Comparison of ENCODE assay signal across 2 cellular contexts in genomic region chr4:136751530-136751929, GRCh38.
TF ChIP-seq lines count a peak whose summit lies in the region.

No MANE protein-coding gene starts in this region.

TF ChIP-seq in H1, 55 proteins besides CTCF, POLR2A, EP300 and RAD21:
- no peak for TF ChIP-seq FOSL1 (IDR thresholded peaks at IDR 0.05; ENCODE audit: insufficient read depth, low read depth, low read length)
- no peak for TF ChIP-seq SUZ12 (IDR thresholded peaks at IDR 0.05; ENCODE audit: low read length)
- TF ChIP-seq CHD1 (IDR thresholded peaks at IDR 0.05; ENCODE audit: low read depth, low read length): no peak
- no peak for TF ChIP-seq CHD2 (IDR thresholded peaks at IDR 0.05; ENCODE audit: low read length)
- no peak for TF ChIP-seq HDAC2 (IDR thresholded peaks at IDR 0.05; ENCODE audit: borderline replicate concordance in 1 of 2, low read depth in 2 of 2, low read length in 2 of 2)
- no peak for TF ChIP-seq SP2 (IDR thresholded peaks at IDR 0.05; ENCODE audit: low read length)
- no peak for TF ChIP-seq CTBP2 (IDR thresholded peaks at IDR 0.05; ENCODE audit: borderline replicate concordance, insufficient read depth, insufficient read length, low read length)
- TF ChIP-seq SP4 (IDR thresholded peaks at IDR 0.05; ENCODE audit: low read length): no peak
- no peak for TF ChIP-seq ASH2L (IDR thresholded peaks at IDR 0.05; ENCODE audit: low read length)
- no peak for TF ChIP-seq CBX8 (IDR thresholded peaks at IDR 0.05; ENCODE audit: borderline replicate concordance, low read depth, low read length)

TF ChIP-seq in HEK293T, 16 proteins besides CTCF, POLR2A, EP300 and RAD21:
- TF ChIP-seq SUZ12 (IDR thresholded peaks at IDR 0.05) (no peak), LEF1 (IDR thresholded peaks at IDR 0.05; ENCODE audit: borderline replicate concordance) (no peak), ELF4 (IDR thresholded peaks at IDR 0.05) (no peak), SP1 (IDR thresholded peaks at IDR 0.05) (no peak), HDGF (IDR thresholded peaks at IDR 0.05; ENCODE audit: borderline replicate concordance) (no peak), CTBP1 (IDR thresholded peaks at IDR 0.05; ENCODE audit: borderline replicate concordance) (no peak), TARDBP (IDR thresholded peaks at IDR 0.05) (no peak), ARNT (IDR thresholded peaks at IDR 0.05) (no peak), NFRKB (IDR thresholded peaks at IDR 0.05) (no peak), BHLHE40 (IDR thresholded peaks at IDR 0.05; ENCODE audit: borderline replicate concordance) (no peak), FOXK2 (IDR thresholded peaks at IDR 0.05) (no peak), ZNF384 (IDR thresholded peaks at IDR 0.05) (no peak), FOXA1 (IDR thresholded peaks at IDR 0.05) (no peak), L3MBTL2 (conservative IDR thresholded peaks at IDR 0.05) (no peak), FOXM1 (IDR thresholded peaks at IDR 0.05; ENCODE audit: borderline replicate concordance) (no peak)
- TF ChIP-seq, protein P1, sequence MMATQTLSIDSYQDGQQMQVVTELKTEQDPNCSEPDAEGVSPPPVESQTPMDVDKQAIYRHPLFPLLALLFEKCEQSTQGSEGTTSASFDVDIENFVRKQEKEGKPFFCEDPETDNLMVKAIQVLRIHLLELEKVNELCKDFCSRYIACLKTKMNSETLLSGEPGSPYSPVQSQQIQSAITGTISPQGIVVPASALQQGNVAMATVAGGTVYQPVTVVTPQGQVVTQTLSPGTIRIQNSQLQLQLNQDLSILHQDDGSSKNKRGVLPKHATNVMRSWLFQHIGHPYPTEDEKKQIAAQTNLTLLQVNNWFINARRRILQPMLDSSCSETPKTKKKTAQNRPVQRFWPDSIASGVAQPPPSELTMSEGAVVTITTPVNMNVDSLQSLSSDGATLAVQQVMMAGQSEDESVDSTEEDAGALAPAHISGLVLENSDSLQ (IDR thresholded peaks at IDR 0.05): no peak
